Comparison of ENCODE assay signal across 17 cellular contexts in the genomic region with DNA sequence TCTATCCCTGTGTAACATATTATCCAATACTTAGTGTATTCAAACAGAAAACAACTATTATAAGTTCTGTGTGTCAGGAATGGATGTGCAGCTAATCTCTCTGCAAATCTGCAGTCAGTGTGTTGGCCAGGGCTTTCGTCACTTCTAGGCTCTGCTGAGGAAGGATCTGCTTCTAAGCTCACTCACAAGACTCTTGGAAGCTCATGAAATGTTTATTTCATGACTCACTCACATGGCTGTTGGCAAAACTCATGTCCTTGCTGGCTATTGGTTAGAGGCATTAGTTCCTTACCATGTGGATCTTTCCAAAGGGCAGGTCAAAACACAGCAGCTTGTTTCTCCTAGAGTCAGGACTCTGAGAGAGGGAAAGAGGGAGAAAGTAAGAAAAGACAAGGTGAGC.
DNase-seq lines count a peak whose midpoint lies in the region; ATAC-seq and TF ChIP-seq lines count a peak whose summit lies in the region.
"Had no signal": no experiment of that assay in that cellular context is flagged by ENCODE, and none has a peak within 500 bp of the region (broad histone marks: within the 10 kb centered on the region; RNA-seq: fewer than 3 reads in every experiment).

No MANE protein-coding gene starts in this region.

- H3K4me3 ChIP-seq in fibroblast of mammary gland (ENCODE audit: control insufficient read depth, low read depth, low read length) (no peak overlapping the region), osteoblast (ENCODE audit: insufficient read depth, low read length) (no peak overlapping the region), MM.1S (ENCODE audit: low read length) (no peak overlapping the region)
- H3K4me3 ChIP-seq: PC-9, uterus had no signal

- CTCF ChIA-PET in RWPE1 (lab: Yijun Ruan, JAX), result interaction anchor here (0.6 kb wide), 1 partner anchor 191 kb away, joined by 7 read pairs; no protein-coding TSS in a partner anchor

- no peaks in the 10 kb centered on the region for H3K9me3 Mint-ChIP-seq in activated naive CD8-positive, alpha-beta T cell treated with anti-CD3 and anti-CD28 coated beads for 36 hours
- H3K9me3 Mint-ChIP-seq in activated T-helper 1 cell treated with anti-CD3 and anti-CD28 coated beads, Interleukin-12 subunit alpha, Interleukin-12 subunit beta, Interleukin-2, Interleukin-4 antibody, amounts not matched to agents 30 ng/mL and 10 ng/mL and 1 ng/mL, durations not matched to agents 14 hours and 24 hours and 36 hours, result no peaks in the 10 kb centered on the region
- H3K9me3 Mint-ChIP-seq: activated T-helper 2 cell treated with anti-CD3 and anti-CD28 coated beads, Interferon-gamma antibody, Interleukin-2, Interleukin-4, amounts not matched to agents 10 μg/mL and 5 μg/mL and 100 μg/mL, durations not matched to agents 14 hours and 24 hours and 36 hours; endodermal cell had no signal

- H3K9me3 ChIP-seq in osteoblast (ENCODE audit: low read depth, low read length) (no peaks in the 10 kb centered on the region), MM.1S (replicated peaks; ENCODE audit: insufficient read depth, low read length) (no peaks in the 10 kb centered on the region)
- H3K9me3 ChIP-seq: uterus had no signal

- peaks cover 4% of the 10 kb centered on the region for H3K27me3 Mint-ChIP-seq in activated naive CD8-positive, alpha-beta T cell treated with anti-CD3 and anti-CD28 coated beads for 36 hours
- peaks cover 4% of the 10 kb centered on the region for H3K27me3 Mint-ChIP-seq in activated T-helper 1 cell treated with anti-CD3 and anti-CD28 coated beads, Interleukin-12 subunit alpha, Interleukin-12 subunit beta, Interleukin-2, Interleukin-4 antibody, amounts not matched to agents 30 ng/mL and 10 ng/mL and 1 ng/mL, durations not matched to agents 14 hours and 24 hours and 36 hours (ENCODE audit: insufficient read depth)

- H3K9ac ChIP-seq in MM.1S (ENCODE audit: low read length), result no peak overlapping the region

- POLR2A ChIA-PET in RWPE1 (lab: Yijun Ruan, JAX; ENCODE audit: low non-redundant PET), result no interaction called here

- TF ChIP-seq CTCF in RWPE1 (conservative IDR thresholded peaks at IDR 0.05; ENCODE audit: low read depth) (no peak), fibroblast of mammary gland (conservative IDR thresholded peaks at IDR 0.05; ENCODE audit: control insufficient read depth, insufficient read depth, low read depth, low read length) (no peak), osteoblast (IDR thresholded peaks at IDR 0.05; ENCODE audit: extremely low read depth, low read depth, low read length) (no peak), MM.1S (IDR thresholded peaks at IDR 0.05; ENCODE audit: low read length) (no peak)

- no peaks in the 10 kb centered on the region for H3K36me3 Mint-ChIP-seq in activated naive CD8-positive, alpha-beta T cell treated with anti-CD3 and anti-CD28 coated beads for 36 hours
- H3K36me3 Mint-ChIP-seq in activated T-helper 1 cell treated with anti-CD3 and anti-CD28 coated beads, Interleukin-12 subunit alpha, Interleukin-12 subunit beta, Interleukin-2, Interleukin-4 antibody, amounts not matched to agents 30 ng/mL and 10 ng/mL and 1 ng/mL, durations not matched to agents 14 hours and 24 hours and 36 hours (ENCODE audit: low read depth), result no peaks in the 10 kb centered on the region

- H3K27ac ChIP-seq in RWPE1, result no peak overlapping the region
- no peak overlapping the region for H3K27ac ChIP-seq in osteoblast (ENCODE audit: low read depth, low read length)
- no peak overlapping the region for H3K27ac ChIP-seq in MM.1S (ENCODE audit: low read length)
- H3K27ac ChIP-seq: PC-9, uterus had no signal

- H3K4me1 ChIP-seq in osteoblast (ENCODE audit: insufficient read depth, low read length) (no peaks in the 10 kb centered on the region), MM.1S (ENCODE audit: low read length) (no peaks in the 10 kb centered on the region)
- H3K4me1 ChIP-seq: uterus had no signal

- no peaks in the 10 kb centered on the region for H3K4me1 Mint-ChIP-seq in activated naive CD8-positive, alpha-beta T cell treated with anti-CD3 and anti-CD28 coated beads for 36 hours
- H3K4me1 Mint-ChIP-seq in activated T-helper 1 cell treated with anti-CD3 and anti-CD28 coated beads, Interleukin-12 subunit alpha, Interleukin-12 subunit beta, Interleukin-2, Interleukin-4 antibody, amounts not matched to agents 30 ng/mL and 10 ng/mL and 1 ng/mL, durations not matched to agents 14 hours and 24 hours and 36 hours (ENCODE audit: low read depth), result no peaks in the 10 kb centered on the region
- H3K4me1 Mint-ChIP-seq: endodermal cell had no signal

- H3K4me2 ChIP-seq in osteoblast (ENCODE audit: insufficient read depth, low read length) (no peak overlapping the region), MM.1S (ENCODE audit: low read depth, low read length) (no peak overlapping the region)
- H3K4me2 ChIP-seq: PC-9 had no signal

- no peaks in the 10 kb centered on the region for H3K27me3 ChIP-seq in osteoblast (ENCODE audit: insufficient read depth, low read length)
- H3K27me3 ChIP-seq in MM.1S (replicated peaks; ENCODE audit: insufficient read depth, low read length), result no peaks in the 10 kb centered on the region
- H3K27me3 ChIP-seq: uterus had no signal

- no peak overlapping the region for H2AFZ ChIP-seq in osteoblast (ENCODE audit: low read length)
- H2AFZ ChIP-seq in MM.1S (ENCODE audit: low read length), result no peak overlapping the region
- H2AFZ ChIP-seq: PC-9 had no signal

- ATAC-seq in GM21381 (IDR thresholded peaks at IDR 0.05; ENCODE audit: unreplicated experiment), result no peak
- ATAC-seq: sciatic nerve had no signal

- H3K79me2 ChIP-seq in osteoblast (ENCODE audit: insufficient read depth, low read length), result no peaks in the 10 kb centered on the region
- no peaks in the 10 kb centered on the region for H3K79me2 ChIP-seq in MM.1S (ENCODE audit: low read length)

- DNase-seq in ELR (ENCODE audit: low read depth) (peak; percentile 29), RWPE1 (ENCODE audit: low spot score) (peak; percentile 30), fibroblast of mammary gland (ENCODE audit: low read depth) (peak; percentile 44), osteoblast (ENCODE audit: insufficient read length, low spot score, missing footprints) (peak; percentile 44), MM.1S (no peak)
- no peak for DNase-seq in activated naive CD8-positive, alpha-beta T cell treated with anti-CD3 and anti-CD28 coated beads for 36 hours
- DNase-seq in activated T-helper 1 cell treated with anti-CD3 and anti-CD28 coated beads, Interleukin-12 subunit alpha, Interleukin-12 subunit beta, Interleukin-2, Interleukin-4 antibody, amounts not matched to agents 30 ng/mL and 10 ng/mL and 1 ng/mL, durations not matched to agents 14 hours and 24 hours and 36 hours (ENCODE audit: low spot score), result no peak
- DNase-seq: caudate nucleus, endodermal cell, GDM1, NCI-H146, NCI-H774, uterus had no signal

- H3K4me3 Mint-ChIP-seq in activated naive CD8-positive, alpha-beta T cell treated with anti-CD3 and anti-CD28 coated beads for 36 hours, result no peak overlapping the region
- H3K4me3 Mint-ChIP-seq in activated T-helper 1 cell treated with anti-CD3 and anti-CD28 coated beads, Interleukin-12 subunit alpha, Interleukin-12 subunit beta, Interleukin-2, Interleukin-4 antibody, amounts not matched to agents 30 ng/mL and 10 ng/mL and 1 ng/mL, durations not matched to agents 14 hours and 24 hours and 36 hours, result no peak overlapping the region
- H3K4me3 Mint-ChIP-seq: endodermal cell had no signal

- H3K9me2 ChIP-seq in MM.1S (replicated peaks; ENCODE audit: insufficient read depth, low read length), result no peaks in the 10 kb centered on the region

- no peak overlapping the region for H3K27ac Mint-ChIP-seq in activated naive CD8-positive, alpha-beta T cell treated with anti-CD3 and anti-CD28 coated beads for 36 hours
- H3K27ac Mint-ChIP-seq in activated T-helper 1 cell treated with anti-CD3 and anti-CD28 coated beads, Interleukin-12 subunit alpha, Interleukin-12 subunit beta, Interleukin-2, Interleukin-4 antibody, amounts not matched to agents 30 ng/mL and 10 ng/mL and 1 ng/mL, durations not matched to agents 14 hours and 24 hours and 36 hours, result no peak overlapping the region
- H3K27ac Mint-ChIP-seq: activated T-helper 2 cell treated with anti-CD3 and anti-CD28 coated beads, Interferon-gamma antibody, Interleukin-2, Interleukin-4, amounts not matched to agents 10 μg/mL and 5 μg/mL and 100 μg/mL, durations not matched to agents 14 hours and 24 hours and 36 hours; endodermal cell had no signal

- no peaks in the 10 kb centered on the region for H3K36me3 ChIP-seq in osteoblast (ENCODE audit: insufficient read depth, low read length)
- H3K36me3 ChIP-seq in MM.1S (replicated peaks; ENCODE audit: insufficient read depth, low read length), result no peaks in the 10 kb centered on the region
- H3K36me3 ChIP-seq: uterus had no signal

- no peaks in the 10 kb centered on the region for H4K20me1 ChIP-seq in osteoblast (ENCODE audit: insufficient read depth, low read length)
- H4K20me1 ChIP-seq in MM.1S (ENCODE audit: insufficient read depth, low read length), result no peaks in the 10 kb centered on the region

- intact Hi-C loops in activated T-helper 1 cell treated with anti-CD3 and anti-CD28 coated beads, Interleukin-12 subunit alpha, Interleukin-12 subunit beta, Interleukin-2, Interleukin-4 antibody, amounts not matched to agents 30 ng/mL and 10 ng/mL and 1 ng/mL, durations not matched to agents 14 hours and 24 hours and 36 hours (cut with micrococcal nuclease), result no loop called here

- H3F3A ChIP-seq in MM.1S (ENCODE audit: insufficient read depth, low read length), result no peaks in the 10 kb centered on the region

Comparison
In these comparisons a context has a peak if more than half of its experiments do, and no peak if none do; other contexts are left out.
1. DNase-seq: peak in ELR (single experiment), RWPE1 (single experiment), fibroblast of mammary gland (single experiment) and osteoblast (single experiment); none in MM.1S (single experiment), activated naive CD8-positive, alpha-beta T cell treated with anti-CD3 and anti-CD28 coated beads for 36 hours (single experiment) and activated T-helper 1 cell treated with anti-CD3 and anti-CD28 coated beads, Interleukin-12 subunit alpha, Interleukin-12 subunit beta, Interleukin-2, Interleukin-4 antibody, amounts not matched to agents 30 ng/mL and 10 ng/mL and 1 ng/mL, durations not matched to agents 14 hours and 24 hours and 36 hours (single experiment).